In genomic region chr22:38299758-38300157, GRCh38 we compare ENCODE assay signal across 19 cellular contexts. TPM values are rescaled to one million over a fixed set of nuclear protein-coding genes. Genes with fewer than 3 reads are reported as not detected.
A peak's percentile ranks its signal among the peaks of the same experiment; 100 is the strongest.
DNase-seq lines count a peak whose midpoint lies in the region; ATAC-seq, FAIRE-seq and TF ChIP-seq lines count a peak whose summit lies in the region.
"Had no signal": no experiment of that assay in that cellular context is flagged by ENCODE, and none has a peak within 500 bp of the region (broad histone marks: within the 10 kb centered on the region; RNA-seq: fewer than 3 reads in every experiment).

No MANE protein-coding gene starts in this region.

- peaks cover 40% of the 10 kb centered on the region for H3K4me1 ChIP-seq in OCI-LY3 (ENCODE audit: low read length)
- H3K4me1 ChIP-seq in GM12878 (ENCODE audit: control insufficient read depth, insufficient read depth, low read length): peaks cover 13% of the 10 kb centered on the region

- no peaks in the 10 kb centered on the region for H3K9me3 ChIP-seq in OCI-LY3 (ENCODE audit: insufficient read depth, low read length)
- no peaks in the 10 kb centered on the region for H3K9me3 ChIP-seq in GM12878 (replicated peaks; ENCODE audit: control insufficient read depth, insufficient read depth, low read length)
- H3K9me3 ChIP-seq: sigmoid colon had no signal

- H3K9ac ChIP-seq in OCI-LY3 (ENCODE audit: low read length): no peak overlapping the region
- H3K9ac ChIP-seq in GM12878 (ENCODE audit: control insufficient read depth, insufficient read depth, low read length): no peak overlapping the region
- H3K9ac ChIP-seq: KMS-11, parathyroid adenoma had no signal

- intact Hi-C loops in GM12878 (cut with micrococcal nuclease; ENCODE audit: unreplicated experiment) (loop anchor here (10.0 kb wide), 1 partner anchor 275 kb away; the partner anchor contains the start of gene DMC1), left ventricle myocardium superior (cut with micrococcal nuclease) (no loop called here)

- BruUV-seq in GM12878 (replicated peaks; lab: Mats Ljungman, UMichigan): no TSS peak

- DNase-seq in GM12878 (ENCODE audit: low read depth, low spot score) (no peak), left ventricle myocardium superior (peak; percentile 72), ureter (ENCODE audit: low spot score) (no peak)
- no peak for DNase-seq in stimulated activated CD4-positive, alpha-beta T cell treated with anti-CD3 and anti-CD28 coated beads, Interleukin-2, amount 100 ng/mL, for 24 hours
- DNase-seq: activated CD4-positive, alpha-beta T cell treated with anti-CD3 and anti-CD28 coated beads for 4 hours; anterior cingulate cortex; CD4-positive, alpha-beta T cell; HCEC 1CT; naive thymus-derived CD8-positive, alpha-beta T cell; NCI-H1694; NCI-H69; sigmoid colon; T-helper 1 cell had no signal

- CTCF ChIA-PET in GM12878 (lab: Yijun Ruan, JAX): interaction anchor here (1.0 kb wide), 1 partner anchor 373 kb away, joined by 3 read pairs; no protein-coding TSS in a partner anchor

- no peak overlapping the region for H3K4me3 Mint-ChIP-seq in stimulated activated memory B cell treated with anti-CD40 and anti-IgM and Interleukin-4, amounts not matched to agents 10 μg/mL and 1 μg/mL and 100 μg/mL, for 72 hours
- H3K4me3 Mint-ChIP-seq: activated naive CD4-positive, alpha-beta T cell treated with anti-CD3 and anti-CD28 coated beads, Interleukin-2, amount 50 U/mL, for 24 hours; CD4-positive, alpha-beta T cell; naive thymus-derived CD8-positive, alpha-beta T cell had no signal

- H3K79me2 ChIP-seq in OCI-LY3 (ENCODE audit: low read length) (peaks cover 76% of the 10 kb centered on the region), GM12878 (ENCODE audit: control insufficient read depth, insufficient read depth, low read length) (peaks cover 18% of the 10 kb centered on the region)

- peaks cover 17% of the 10 kb centered on the region for H3K4me1 Mint-ChIP-seq in stimulated activated memory B cell treated with anti-CD40 and anti-IgM and Interleukin-4, amounts not matched to agents 10 μg/mL and 1 μg/mL and 100 μg/mL, for 72 hours

- RAD21 ChIA-PET in GM12878 (lab: Charles Lee; ENCODE audit: unreplicated experiment): interaction anchor here (0.6 kb wide), 1 partner anchor 153 kb away, joined by 5 read pairs; no protein-coding TSS in a partner anchor

- H3K27me3 ChIP-seq in OCI-LY3 (ENCODE audit: low read depth, low read length) (no peaks in the 10 kb centered on the region), GM12878 (replicated peaks in 1 of 2; ENCODE audit: control insufficient read depth in 2 of 2, insufficient read depth in 2 of 2, low read length in 1 of 2) (no peaks in the 10 kb centered on the region)
- H3K27me3 ChIP-seq: sigmoid colon had no signal

- no peak for TF ChIP-seq EP300 in GM12878 (IDR thresholded peaks at IDR 0.05; ENCODE audit: borderline replicate concordance in 1 of 2, control insufficient read depth in 1 of 2, low read depth in 2 of 2, low read length in 2 of 2)

- H3K27me3 Mint-ChIP-seq in stimulated activated memory B cell treated with anti-CD40 and anti-IgM and Interleukin-4, amounts not matched to agents 10 μg/mL and 1 μg/mL and 100 μg/mL, for 72 hours: no peaks in the 10 kb centered on the region
- H3K27me3 Mint-ChIP-seq: activated naive CD4-positive, alpha-beta T cell treated with anti-CD3 and anti-CD28 coated beads, Interleukin-2, amount 50 U/mL, for 24 hours; CD4-positive, alpha-beta T cell; naive thymus-derived CD8-positive, alpha-beta T cell had no signal

- TF ChIP-seq CTCF in OCI-LY3 (IDR thresholded peaks at IDR 0.05; ENCODE audit: low read depth, low read length) (no peak), GM12878 (IDR thresholded peaks at IDR 0.05 in 2 of 3, conservative IDR thresholded peaks at IDR 0.05 in 1 of 3; ENCODE audit: control insufficient read depth in 2 of 3, extremely low read depth in 1 of 3, insufficient read depth in 1 of 3, low read depth in 3 of 3, low read length in 3 of 3) (no peak)

- in situ Hi-C loops in GM12878 (cut with MboI): no loop called here

- H3K27ac ChIP-seq in OCI-LY3 (ENCODE audit: low read length): peak overlapping the region; percentile 4; the same call in 1 of the 2 replicates
- H3K27ac ChIP-seq in GM12878 (ENCODE audit: control insufficient read depth, insufficient read depth): no peak overlapping the region
- H3K27ac ChIP-seq: KMS-11, parathyroid adenoma, sigmoid colon had no signal

- H3K9me3 Mint-ChIP-seq in stimulated activated memory B cell treated with anti-CD40 and anti-IgM and Interleukin-4, amounts not matched to agents 10 μg/mL and 1 μg/mL and 100 μg/mL, for 72 hours: no peaks in the 10 kb centered on the region
- H3K9me3 Mint-ChIP-seq: activated naive CD4-positive, alpha-beta T cell treated with anti-CD3 and anti-CD28 coated beads, Interleukin-2, amount 50 U/mL, for 24 hours; CD4-positive, alpha-beta T cell; naive thymus-derived CD8-positive, alpha-beta T cell had no signal

- FAIRE-seq in GM12878 (lab: Jason Lieb, UNC): no peak

- ATAC-seq in GM12878 (no peak), left ventricle myocardium superior (peak; percentile 67), SK-N-SH treated with all-trans-retinoic acid at 6 μM for 48 hours (no peak)
- no peak for ATAC-seq in stimulated activated memory B cell treated with anti-CD40 and anti-IgM and Interleukin-4, amounts not matched to agents 10 μg/mL and 1 μg/mL and 100 μg/mL, for 72 hours
- ATAC-seq: naive thymus-derived CD8-positive, alpha-beta T cell had no signal

- TF ChIP-seq POLR2A in GM12878 (IDR thresholded peaks at IDR 0.05; ENCODE audit: low read depth, low read length): no peak

- 96% methylated on average over 12 of the region's 12 CpGs for WGBS in GM12878 (ENCODE audit: insufficient coverage, insufficient replicate concordance, low lambda C conversion rate, missing lambda C conversion rate)

- H4K20me1 ChIP-seq in OCI-LY3 (ENCODE audit: insufficient read depth, low read length): peaks cover 30% of the 10 kb centered on the region
- H4K20me1 ChIP-seq in GM12878 (ENCODE audit: control insufficient read depth, insufficient read depth): no peaks in the 10 kb centered on the region

- H3K4me2 ChIP-seq in OCI-LY3 (ENCODE audit: low read length): no peak overlapping the region
- H3K4me2 ChIP-seq in GM12878 (ENCODE audit: control insufficient read depth, insufficient read depth): no peak overlapping the region
- H3K4me2 ChIP-seq: KMS-11 had no signal

- H3K4me3 ChIP-seq in OCI-LY3 (ENCODE audit: low read length): no peak overlapping the region
- H3K4me3 ChIP-seq in GM12878: no peak overlapping the region
- H3K4me3 ChIP-seq: sigmoid colon had no signal

- H3K27ac Mint-ChIP-seq in stimulated activated memory B cell treated with anti-CD40 and anti-IgM and Interleukin-4, amounts not matched to agents 10 μg/mL and 1 μg/mL and 100 μg/mL, for 72 hours: peak overlapping the region; percentile 42
- H3K27ac Mint-ChIP-seq: activated naive CD4-positive, alpha-beta T cell treated with anti-CD3 and anti-CD28 coated beads, Interleukin-2, amount 50 U/mL, for 24 hours; CD4-positive, alpha-beta T cell; naive thymus-derived CD8-positive, alpha-beta T cell had no signal

- POLR2A ChIA-PET in GM12878 (lab: Charles Lee): no interaction called here

- no peak overlapping the region for H2AFZ ChIP-seq in OCI-LY3 (ENCODE audit: low read depth, low read length)
- no peak overlapping the region for H2AFZ ChIP-seq in GM12878 (ENCODE audit: control insufficient read depth, low read depth, low read length)
- H2AFZ ChIP-seq: parathyroid adenoma had no signal

- no peak for TF ChIP-seq RAD21 in GM12878 (IDR thresholded peaks at IDR 0.05; ENCODE audit: insufficient read depth, low read depth, low read length)

- SMC1A ChIA-PET in GM12878 (lab: Charles Lee; ENCODE audit: uncharacterized antibody, unreplicated experiment): no interaction called here

- H3K36me3 ChIP-seq in OCI-LY3 (replicated peaks; ENCODE audit: low read depth, low read length) (peaks cover 78% of the 10 kb centered on the region), GM12878 (ENCODE audit: control insufficient read depth in 2 of 2, insufficient read depth in 2 of 2, low read length in 1 of 2) (peaks cover 35 to 62% of the 10 kb centered on the region in 2 experiments)

- peaks cover 58% of the 10 kb centered on the region for H3K36me3 Mint-ChIP-seq in stimulated activated memory B cell treated with anti-CD40 and anti-IgM and Interleukin-4, amounts not matched to agents 10 μg/mL and 1 μg/mL and 100 μg/mL, for 72 hours

RNA-seq across cellular contexts. Expression of gene CSNK1E, which starts 17.5 kb away (rescaled TPM):
- total RNA-seq in GM12878 (2013; cell fraction: nucleolus; rRNA removed): 185 TPM in 2 replicates
- 78.7 and 88.5 TPM in 2 replicates for total RNA-seq in GM12878 (2014; rRNA removed)
- total RNA-seq in GM12878 (2014; rRNA removed; fragmentation: Illumina TruSeq; extraction: Trizol): 48.3 and 51.6 TPM in 2 replicates
- 89.9 and 98.8 TPM in 2 replicates for total RNA-seq in GM12878 (2021)
- 28.7 TPM for polyA plus RNA-seq in GM12878 (2011; ENCODE audit: low read depth)
- 47.6 and 79.5 TPM in 2 replicates for polyA plus RNA-seq in GM12878 (2011; rRNA removed)
- polyA plus RNA-seq in GM12878 (2011; cell fraction: cytosol; rRNA removed): 90.3 and 119 TPM in 2 replicates
- polyA plus RNA-seq in GM12878 (2011; cell fraction: nucleus; rRNA removed): 145 and 172 TPM in 2 replicates
- 56.9 and 63.0 TPM in 2 replicates for polyA plus RNA-seq in GM12878 (2012)
- polyA plus RNA-seq in GM12878 (2014; fragmentation: Illumina TruSeq; extraction: Trizol): 52.4 and 78.3 TPM in 2 replicates
- polyA plus RNA-seq in GM12878 (2014; fragmentation: Nextera tagmentation; extraction: Ambion mirVana): 10 to 100 TPM in 1 of 2 experiments, 1 to 10 TPM in 1; 5.9 to 12.6 TPM
- 103 and 107 TPM in 2 replicates for polyA plus RNA-seq in GM12878 (2014; rRNA removed)
- 10 to 100 TPM; 17.3 to 18.5 TPM for polyA plus RNA-seq in GM12878 (2016; fragmentation: Nextera tagmentation; extraction: Ambion mirVana)
- polyA minus RNA-seq in GM12878 (2011; rRNA and poly(A)+ RNA removed): 56.9 and 94.5 TPM in 2 replicates
- polyA minus RNA-seq in GM12878 (2011; cell fraction: cytosol; rRNA and poly(A)+ RNA removed): 34.5 and 38.5 TPM in 2 replicates
- polyA minus RNA-seq in GM12878 (2011; cell fraction: nucleus; rRNA and poly(A)+ RNA removed): 28.9 and 42.1 TPM in 2 replicates
- 72.6 TPM for total RNA-seq in left ventricle myocardium superior
- 173 TPM for total RNA-seq in ureter

RNA-seq across cellular contexts. Expression of gene TMEM184B, which starts 26.9 kb away (rescaled TPM):
- 13.7 and 14.0 TPM in 2 replicates for total RNA-seq in GM12878 (2013; cell fraction: nucleolus; rRNA removed)
- 4.7 and 5.8 TPM in 2 replicates for total RNA-seq in GM12878 (2014; rRNA removed)
- total RNA-seq in GM12878 (2014; rRNA removed; fragmentation: Illumina TruSeq; extraction: Trizol): 4.2 and 5.0 TPM in 2 replicates
- 19.5 and 22.4 TPM in 2 replicates for total RNA-seq in GM12878 (2021)
- polyA plus RNA-seq in GM12878 (2011; ENCODE audit: low read depth): 4.2 TPM
- polyA plus RNA-seq in GM12878 (2011; rRNA removed): 2.0 and 3.6 TPM in 2 replicates
- 4.5 and 5.4 TPM in 2 replicates for polyA plus RNA-seq in GM12878 (2011; cell fraction: cytosol; rRNA removed)
- 9.4 and 12.5 TPM in 2 replicates for polyA plus RNA-seq in GM12878 (2011; cell fraction: nucleus; rRNA removed)
- polyA plus RNA-seq in GM12878 (2012): 10.0 and 10.7 TPM in 2 replicates
- 9.8 and 10.0 TPM in 2 replicates for polyA plus RNA-seq in GM12878 (2014; fragmentation: Illumina TruSeq; extraction: Trizol)
- polyA plus RNA-seq in GM12878 (2014; fragmentation: Nextera tagmentation; extraction: Ambion mirVana): 1 to 10 TPM in 1 of 2 experiments, under 1 TPM in 1; 0.56 to 1.0 TPM
- polyA plus RNA-seq in GM12878 (2014; rRNA removed): 14.7 and 15.7 TPM in 2 replicates
- polyA plus RNA-seq in GM12878 (2016; fragmentation: Nextera tagmentation; extraction: Ambion mirVana): 10 to 100 TPM; 16.1 to 17.1 TPM
- 5.0 and 5.3 TPM in 2 replicates for polyA minus RNA-seq in GM12878 (2011; rRNA and poly(A)+ RNA removed)
- 3.6 and 4.7 TPM in 2 replicates for polyA minus RNA-seq in GM12878 (2011; cell fraction: cytosol; rRNA and poly(A)+ RNA removed)
- 2.9 and 4.6 TPM in 2 replicates for polyA minus RNA-seq in GM12878 (2011; cell fraction: nucleus; rRNA and poly(A)+ RNA removed)
- 42.8 TPM for total RNA-seq in left ventricle myocardium superior
- total RNA-seq in ureter: 77.7 TPM
